2 cellular contexts compared by ENCODE assay signal in the genomic region with DNA sequence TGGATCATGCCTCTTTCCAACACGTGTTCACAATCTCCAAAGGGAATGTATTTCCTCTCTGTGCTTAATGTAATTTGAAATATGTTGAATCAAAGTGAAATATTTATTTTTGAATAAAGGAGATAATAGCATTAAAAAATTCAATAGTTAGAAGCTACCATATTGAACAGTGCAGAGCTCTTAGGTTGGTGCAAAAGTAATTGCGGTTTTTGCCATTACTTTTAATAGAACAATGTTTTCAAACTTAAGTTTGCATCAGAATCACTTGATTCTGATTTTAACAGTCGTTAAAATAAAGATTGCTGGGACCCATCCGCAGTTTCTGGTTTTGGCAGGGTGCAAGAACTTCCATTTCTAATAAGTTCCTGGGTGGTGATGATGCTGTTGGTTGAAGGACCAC.
TF ChIP-seq lines count a peak whose summit lies in the region.

No MANE protein-coding gene starts in this region.

TF ChIP-seq in HepG2, 621 proteins besides CTCF, POLR2A, EP300 and RAD21:
- TF ChIP-seq MYC (CRISPR knock-in tag; IDR thresholded peaks at IDR 0.05; ENCODE audit: borderline replicate concordance) = no peak
- TF ChIP-seq, protein P1, sequence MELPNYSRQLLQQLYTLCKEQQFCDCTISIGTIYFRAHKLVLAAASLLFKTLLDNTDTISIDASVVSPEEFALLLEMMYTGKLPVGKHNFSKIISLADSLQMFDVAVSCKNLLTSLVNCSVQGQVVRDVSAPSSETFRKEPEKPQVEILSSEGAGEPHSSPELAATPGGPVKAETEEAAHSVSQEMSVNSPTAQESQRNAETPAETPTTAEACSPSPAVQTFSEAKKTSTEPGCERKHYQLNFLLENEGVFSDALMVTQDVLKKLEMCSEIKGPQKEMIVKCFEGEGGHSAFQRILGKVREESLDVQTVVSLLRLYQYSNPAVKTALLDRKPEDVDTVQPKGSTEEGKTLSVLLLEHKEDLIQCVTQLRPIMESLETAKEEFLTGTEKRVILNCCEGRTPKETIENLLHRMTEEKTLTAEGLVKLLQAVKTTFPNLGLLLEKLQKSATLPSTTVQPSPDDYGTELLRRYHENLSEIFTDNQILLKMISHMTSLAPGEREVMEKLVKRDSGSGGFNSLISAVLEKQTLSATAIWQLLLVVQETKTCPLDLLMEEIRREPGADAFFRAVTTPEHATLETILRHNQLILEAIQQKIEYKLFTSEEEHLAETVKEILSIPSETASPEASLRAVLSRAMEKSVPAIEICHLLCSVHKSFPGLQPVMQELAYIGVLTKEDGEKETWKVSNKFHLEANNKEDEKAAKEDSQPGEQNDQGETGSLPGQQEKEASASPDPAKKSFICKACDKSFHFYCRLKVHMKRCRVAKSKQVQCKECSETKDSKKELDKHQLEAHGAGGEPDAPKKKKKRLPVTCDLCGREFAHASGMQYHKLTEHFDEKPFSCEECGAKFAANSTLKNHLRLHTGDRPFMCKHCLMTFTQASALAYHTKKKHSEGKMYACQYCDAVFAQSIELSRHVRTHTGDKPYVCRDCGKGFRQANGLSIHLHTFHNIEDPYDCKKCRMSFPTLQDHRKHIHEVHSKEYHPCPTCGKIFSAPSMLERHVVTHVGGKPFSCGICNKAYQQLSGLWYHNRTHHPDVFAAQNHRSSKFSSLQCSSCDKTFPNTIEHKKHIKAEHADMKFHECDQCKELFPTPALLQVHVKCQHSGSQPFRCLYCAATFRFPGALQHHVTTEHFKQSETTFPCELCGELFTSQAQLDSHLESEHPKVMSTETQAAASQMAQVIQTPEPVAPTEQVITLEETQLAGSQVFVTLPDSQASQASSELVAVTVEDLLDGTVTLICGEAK (IDR thresholded peaks at IDR 0.05) = peak; percentile 78
- TF ChIP-seq, protein P1 (CRISPR knock-in tag; IDR thresholded peaks at IDR 0.05) = no peak
TF ChIP-seq in HepG2: peak in this region for 1.

TF ChIP-seq in K562, 482 proteins besides CTCF, POLR2A, EP300 and RAD21:
- no peak for TF ChIP-seq MCM2 (IDR thresholded peaks at IDR 0.05; ENCODE audit: low read depth)
- TF ChIP-seq, protein P1 (IDR thresholded peaks at IDR 0.05) = peak; percentile 60; the same call in 1 of the 2 replicates
- TF ChIP-seq, protein P1 (CRISPR knock-in tag; IDR thresholded peaks at IDR 0.05) = no peak
